In genomic region chrX:119105826-119106225, GRCh38 we compare ENCODE assay signal across 1 cellular context.
TF ChIP-seq lines count a peak whose summit lies in the region.

No MANE protein-coding gene starts in this region.

TF ChIP-seq in HepG2, 621 proteins besides CTCF, POLR2A, EP300 and RAD21:
- TF ChIP-seq HNRNPK (IDR thresholded peaks at IDR 0.05; ENCODE audit: low read depth, low read length, poor library complexity, severe bottlenecking) (no peak), TOE1 (CRISPR knock-in tag; IDR thresholded peaks at IDR 0.05) (no peak), SETDB1 (CRISPR knock-in tag; IDR thresholded peaks at IDR 0.05; ENCODE audit: borderline replicate concordance) (no peak)
